ENCODE assay signal across 8 cellular contexts in genomic region chr5:69334793-69335268, GRCh38. TPM values are rescaled to one million over a fixed set of nuclear protein-coding genes. Genes with fewer than 3 reads are reported as not detected.
DNase-seq lines count a peak whose midpoint lies in the region; ATAC-seq and TF ChIP-seq lines count a peak whose summit lies in the region.

No MANE protein-coding gene starts in this region.

- peaks cover 18% of the 10 kb centered on the region for H3K4me1 ChIP-seq in CD8-positive, alpha-beta memory T cell (ENCODE audit: insufficient read depth, low read length)
- peaks cover 9 to 15% of the 10 kb centered on the region in 2 donors for H3K4me1 ChIP-seq in thoracic aorta (ENCODE audit: control insufficient read depth in 1 of 2, low read depth in 2 of 2)

- H3K36me3 ChIP-seq in CD8-positive, alpha-beta memory T cell (ENCODE audit: insufficient read depth, low read length) = no peaks in the 10 kb centered on the region
- no peaks in the 10 kb centered on the region for H3K36me3 ChIP-seq in thoracic aorta

- no peak overlapping the region for H3K4me3 ChIP-seq in CD8-positive, alpha-beta memory T cell (ENCODE audit: low read length)
- H3K4me3 ChIP-seq in thoracic aorta = peak overlapping the region; percentile 40

- peaks cover 0 to 1% of the 10 kb centered on the region in 2 donors for H3K27me3 Mint-ChIP-seq in CD8-positive, alpha-beta memory T cell
- no peaks in the 10 kb centered on the region for H3K27me3 Mint-ChIP-seq in osteocyte (ENCODE audit: unreplicated experiment)

- POLR2A ChIA-PET in CD8-positive, alpha-beta memory T cell (lab: Charles Lee) = interaction anchor here (0.7 kb wide), 1 partner anchor 257 kb away, joined by 8 read pairs; no protein-coding TSS in a partner anchor

- H3K27me3 ChIP-seq in CD8-positive, alpha-beta memory T cell (ENCODE audit: insufficient read depth, low read length, poor library complexity, severe bottlenecking) = no peaks in the 10 kb centered on the region
- H3K27me3 ChIP-seq in thoracic aorta (replicated peaks; ENCODE audit: insufficient read depth) = no peaks in the 10 kb centered on the region

- peak overlapping the region in 6 of 7 donors; percentile 6 to 70 (median 58) for H3K4me3 Mint-ChIP-seq in CD8-positive, alpha-beta memory T cell
- no peak overlapping the region for H3K4me3 Mint-ChIP-seq in osteocyte (ENCODE audit: unreplicated experiment)

- TF ChIP-seq CTCF in osteocyte (IDR thresholded peaks at IDR 0.05) (peak; percentile 88), thoracic aorta (IDR thresholded peaks at IDR 0.05) (peak; percentile 73)

- no peaks in the 10 kb centered on the region for H3K9me3 ChIP-seq in CD8-positive, alpha-beta memory T cell (ENCODE audit: low read length)
- no peaks in the 10 kb centered on the region for H3K9me3 ChIP-seq in thoracic aorta

- peaks cover 3 to 7% (median 4%) of the 10 kb centered on the region in 3 donors for H3K36me3 Mint-ChIP-seq in CD8-positive, alpha-beta memory T cell
- peaks cover 2% of the 10 kb centered on the region for H3K36me3 Mint-ChIP-seq in osteocyte (ENCODE audit: unreplicated experiment)

- DNase-seq in CD8-positive, alpha-beta memory T cell = peak; percentile 58 to 82 (median 63)
- peak; percentile 88 for DNase-seq in LoVo (ENCODE audit: low spot score)
- DNase-seq in SK-MEL-5 (ENCODE audit: low read depth, low spot score) = peak; percentile 79
- peak; percentile 45 for DNase-seq in activated gamma-delta T cell treated with anti-CD3 and anti-CD28 coated beads, Interleukin-2, amount 50 U/mL, for 16 hours (ENCODE audit: low read depth)
- peak; percentile 69 for DNase-seq in germinal center (ENCODE audit: low spot score)
- DNase-seq in osteocyte (ENCODE audit: extremely low spot score, unreplicated experiment) = peak; percentile 94
- peak; percentile 50 for DNase-seq in thoracic aorta (ENCODE audit: low spot score)

- H3K27ac Mint-ChIP-seq in CD8-positive, alpha-beta memory T cell = peak overlapping the region in 6 of 8 donors; percentile 34 to 84 (median 78)
- no peak overlapping the region for H3K27ac Mint-ChIP-seq in osteocyte (ENCODE audit: unreplicated experiment)

- peaks cover 12 to 22% (median 20%) of the 10 kb centered on the region in 3 donors for H3K4me1 Mint-ChIP-seq in CD8-positive, alpha-beta memory T cell
- peaks cover 9% of the 10 kb centered on the region for H3K4me1 Mint-ChIP-seq in osteocyte (ENCODE audit: unreplicated experiment)

- in situ Hi-C loops in SK-MEL-5 (cut with HindIII; ENCODE audit: low pct_unique_long_range_greater_than_20kb, low sequenced_read_pairs) = no loop called here

- CTCF ChIA-PET in CD8-positive, alpha-beta memory T cell (lab: Charles Lee) = interaction anchor here (0.6 to 2.2 kb wide), 12 partner anchors 12 to 894 kb away, joined by 3 to 11 read pairs (median 4); partner anchors contain the start of genes CDK7 and SLC30A5

- H3K27ac ChIP-seq in CD8-positive, alpha-beta memory T cell (ENCODE audit: low read depth, low read length) = no peak overlapping the region
- H3K27ac ChIP-seq in thoracic aorta = peak overlapping the region; percentile 3 to 23

- ATAC-seq in GM21423 (IDR thresholded peaks at IDR 0.05; ENCODE audit: unreplicated experiment) (peak; percentile 53), thoracic aorta (ENCODE audit: insufficient number of reproducible peaks, low FRiP score, low read depth) (peak; percentile 48)

- no peaks in the 10 kb centered on the region for H3K9me3 Mint-ChIP-seq in CD8-positive, alpha-beta memory T cell
- no peaks in the 10 kb centered on the region for H3K9me3 Mint-ChIP-seq in osteocyte (ENCODE audit: unreplicated experiment)

RNA-seq across cellular contexts. Expression of gene CCDC125, which starts 2.2 kb away (rescaled TPM):
- total RNA-seq in CD8-positive, alpha-beta memory T cell = 1 to 10 TPM; 8.5 to 9.0 TPM
- 6.1 TPM for polyA plus RNA-seq in CD8-positive, alpha-beta memory T cell
- 2.0 and 2.7 TPM in 2 replicates for total RNA-seq in SK-MEL-5 (2014; rRNA removed; shearing (Covaris generic))
- polyA plus RNA-seq in SK-MEL-5 (2015; cell fraction: cytosol; rRNA removed) = 1.7 TPM in 2 replicates
- polyA plus RNA-seq in SK-MEL-5 (2015; cell fraction: nucleus; rRNA removed) = 1.7 and 5.6 TPM in 2 replicates
- 2.4 and 2.6 TPM in 2 replicates for total RNA-seq in osteocyte
- 1 to 10 TPM; 6.1 to 9.6 TPM for total RNA-seq in thoracic aorta

RNA-seq across cellular contexts. Expression of gene AK6, which starts 34.5 kb away (rescaled TPM):
- total RNA-seq in CD8-positive, alpha-beta memory T cell = 100 to 1,000 TPM; 104 to 108 TPM
- 90.9 TPM for polyA plus RNA-seq in CD8-positive, alpha-beta memory T cell
- 33.4 and 52.1 TPM in 2 replicates for total RNA-seq in SK-MEL-5 (2014; rRNA removed; shearing (Covaris generic))
- 15.2 and 27.6 TPM in 2 replicates for polyA plus RNA-seq in SK-MEL-5 (2015; cell fraction: cytosol; rRNA removed)
- 8.3 and 21.8 TPM in 2 replicates for polyA plus RNA-seq in SK-MEL-5 (2015; cell fraction: nucleus; rRNA removed)
- 29.6 and 31.0 TPM in 2 replicates for total RNA-seq in osteocyte
- total RNA-seq in thoracic aorta = 10 to 100 TPM in 1 of 2 donors, 1 to 10 TPM in 1; 9.1 to 36.8 TPM

RNA-seq across cellular contexts. Expression of gene TAF9, which starts 34.5 kb away (rescaled TPM):
- total RNA-seq in CD8-positive, alpha-beta memory T cell = 10 to 100 TPM; 70.2 to 70.5 TPM
- 95.0 TPM for polyA plus RNA-seq in CD8-positive, alpha-beta memory T cell
- 253 and 264 TPM in 2 replicates for total RNA-seq in SK-MEL-5 (2014; rRNA removed; shearing (Covaris generic))
- polyA plus RNA-seq in SK-MEL-5 (2015; cell fraction: cytosol; rRNA removed) = 124 and 140 TPM in 2 replicates
- polyA plus RNA-seq in SK-MEL-5 (2015; cell fraction: nucleus; rRNA removed) = 97.6 and 105 TPM in 2 replicates
- total RNA-seq in osteocyte (66.9 and 69.3 TPM in 2 replicates), thoracic aorta (10 to 100 TPM in 1 of 2 donors, 1 to 10 TPM in 1; 7.9 to 40.8 TPM)

RNA-seq across cellular contexts. Expression of gene RAD17, which starts 34.8 kb away (rescaled TPM):
- total RNA-seq in CD8-positive, alpha-beta memory T cell = 10 to 100 TPM; 27.6 to 28.4 TPM
- polyA plus RNA-seq in CD8-positive, alpha-beta memory T cell = 26.5 TPM
- total RNA-seq in SK-MEL-5 (2014; rRNA removed; shearing (Covaris generic)) = 24.6 and 25.1 TPM in 2 replicates
- 24.4 and 25.7 TPM in 2 replicates for polyA plus RNA-seq in SK-MEL-5 (2015; cell fraction: cytosol; rRNA removed)
- 41.9 and 71.7 TPM in 2 replicates for polyA plus RNA-seq in SK-MEL-5 (2015; cell fraction: nucleus; rRNA removed)
- total RNA-seq in osteocyte = 30.1 and 30.6 TPM in 2 replicates
- 10 to 100 TPM; 19.4 to 23.9 TPM for total RNA-seq in thoracic aorta
